Comparison of ENCODE assay signal across 17 cellular contexts in genomic region chr21:45040739-45041138, GRCh38. TPM values are rescaled to one million over a fixed set of nuclear protein-coding genes. Genes with fewer than 3 reads are reported as not detected.
DNase-seq lines count a peak whose midpoint lies in the region; TF ChIP-seq lines count a peak whose summit lies in the region.
"Had no signal": no experiment of that assay in that cellular context is flagged by ENCODE, and none has a peak within 500 bp of the region (broad histone marks: within the 10 kb centered on the region; RNA-seq: fewer than 3 reads in every experiment).

No MANE protein-coding gene starts in this region.

- peaks cover 21% of the 10 kb centered on the region for H3K27me3 Mint-ChIP-seq in progenitor cell of endocrine pancreas

- no peaks in the 10 kb centered on the region for H3K36me3 ChIP-seq in Peyer's patch
- no peaks in the 10 kb centered on the region for H3K36me3 ChIP-seq in esophagus muscularis mucosa
- H3K36me3 ChIP-seq in tibial nerve: no peaks in the 10 kb centered on the region
- H3K36me3 ChIP-seq: pancreas had no signal

- H3K4me1 ChIP-seq in Peyer's patch (no peaks in the 10 kb centered on the region), esophagus muscularis mucosa (peaks cover 12 to 35% (median 31%) of the 10 kb centered on the region in 4 donors), tibial nerve (peaks cover 0 to 35% (median 29%) of the 10 kb centered on the region in 4 donors)
- H3K4me1 ChIP-seq: pancreas had no signal

- peaks cover 3% of the 10 kb centered on the region for H3K9me3 Mint-ChIP-seq in progenitor cell of endocrine pancreas (ENCODE audit: low read depth)
- H3K9me3 Mint-ChIP-seq: central memory CD8-positive, alpha-beta T cell had no signal

- DNase-seq in Peyer's patch: no peak
- DNase-seq in esophagus muscularis mucosa (ENCODE audit: extremely low spot score): no peak
- no peak for DNase-seq in progenitor cell of endocrine pancreas (ENCODE audit: low spot score, unreplicated experiment)
- no peak for DNase-seq in tibial nerve (ENCODE audit: low spot score in 2 of 2)
- no peak for DNase-seq in DMS53 treated with DMSO at 0.1 percent for 48 hours (lab: John Stamatoyannopoulos, UW; ENCODE audit: unreplicated experiment)
- DNase-seq in SHP77 (lab: John Stamatoyannopoulos, UW): no peak
- DNase-seq in superior temporal gyrus (ENCODE audit: extremely low spot score): no peak
- DNase-seq: amniotic stem cell; Calu3; foreskin melanocyte; NCI-H2029; NCI-H510A; SIG-M5; stimulated activated naive CD8-positive, alpha-beta T cell treated with anti-CD3 and anti-CD28 coated beads, Interleukin-15, Interleukin-2, amounts not matched to agents 100 U/mL and 50 U/mL, for 24 hours had no signal

- H3K9me3 ChIP-seq in Peyer's patch (no peaks in the 10 kb centered on the region), esophagus muscularis mucosa (peaks cover 0 to 14% (median 5%) of the 10 kb centered on the region in 4 donors), tibial nerve (peaks cover 0 to 14% (median 0%) of the 10 kb centered on the region in 4 donors)
- H3K9me3 ChIP-seq: pancreas had no signal

- H3K27ac Mint-ChIP-seq in progenitor cell of endocrine pancreas: peak overlapping the region; percentile 27

- H3K4me3 ChIP-seq in Peyer's patch: no peak overlapping the region
- H3K4me3 ChIP-seq in esophagus muscularis mucosa: peak overlapping the region in 1 of 4 donors; percentile 51
- H3K4me3 ChIP-seq in tibial nerve: no peak overlapping the region
- H3K4me3 ChIP-seq: GM12878, pancreas had no signal

- H3K27ac ChIP-seq in Peyer's patch: peak overlapping the region in 3 of 4 donors; percentile 31 to 65 (median 53)
- H3K27ac ChIP-seq in esophagus muscularis mucosa (replicated peaks in 1 of 4): peak overlapping the region; percentile 80 to 86 (median 82)
- H3K27ac ChIP-seq in tibial nerve: peak overlapping the region in 3 of 4 donors; percentile 61 to 81 (median 78)
- H3K27ac ChIP-seq: pancreas had no signal

- TF ChIP-seq EP300 in esophagus muscularis mucosa (IDR thresholded peaks at IDR 0.05) (no peak), tibial nerve (IDR thresholded peaks at IDR 0.05) (no peak)

- 92% methylated on average over 11 of the region's 15 CpGs for WGBS in esophagus muscularis mucosa
- WGBS in tibial nerve, 2 donors: 79 to 82% methylated on average over 15 of the region's 15 CpGs

- no peak overlapping the region for H3K4me3 Mint-ChIP-seq in progenitor cell of endocrine pancreas (ENCODE audit: low read depth)
- H3K4me3 Mint-ChIP-seq: central memory CD8-positive, alpha-beta T cell had no signal

- no peaks in the 10 kb centered on the region for H3K4me1 Mint-ChIP-seq in progenitor cell of endocrine pancreas (ENCODE audit: low read depth)

- H3K27me3 ChIP-seq in Peyer's patch: no peaks in the 10 kb centered on the region
- no peaks in the 10 kb centered on the region for H3K27me3 ChIP-seq in esophagus muscularis mucosa
- no peaks in the 10 kb centered on the region for H3K27me3 ChIP-seq in tibial nerve
- H3K27me3 ChIP-seq: pancreas had no signal

- TF ChIP-seq CTCF in Peyer's patch (IDR thresholded peaks at IDR 0.05) (no peak), esophagus muscularis mucosa (IDR thresholded peaks at IDR 0.05) (no peak), progenitor cell of endocrine pancreas (IDR thresholded peaks at IDR 0.05; ENCODE audit: unreplicated experiment) (no peak), tibial nerve (IDR thresholded peaks at IDR 0.05) (no peak)

- peaks cover 2% of the 10 kb centered on the region for H3K36me3 Mint-ChIP-seq in progenitor cell of endocrine pancreas (ENCODE audit: insufficient read depth)

- no peak for TF ChIP-seq POLR2A in Peyer's patch (IDR thresholded peaks at IDR 0.05)
- no peak for TF ChIP-seq POLR2A in esophagus muscularis mucosa (IDR thresholded peaks at IDR 0.05; ENCODE audit: low read depth)
- TF ChIP-seq POLR2A in tibial nerve (IDR thresholded peaks at IDR 0.05): no peak

- intact Hi-C loops in esophagus muscularis mucosa (cut with DNase I): loop anchor here (5.0 kb wide), 1 partner anchor 83 kb away; no protein-coding TSS in a partner anchor

RNA-seq across cellular contexts. Expression of gene ADARB1, which starts 33.6 kb away (rescaled TPM):
- total RNA-seq in Peyer's patch (10 to 100 TPM in 2 of 4 donors, 1 to 10 TPM in 2; 7.4 to 47.9 (median 10.0) TPM), esophagus muscularis mucosa (100 to 1,000 TPM; 107 to 231 (median 201) TPM), progenitor cell of endocrine pancreas (17.0 and 19.1 TPM in 2 replicates), tibial nerve (10 to 100 TPM; 18.2 to 57.6 (median 32.0) TPM)
